In genomic region chr2:44321360-44321759, GRCh38 we compare ENCODE assay signal across 36 cellular contexts. TPM values are rescaled to one million over a fixed set of nuclear protein-coding genes. Genes with fewer than 3 reads are reported as not detected.
"Had no signal": no experiment of that assay in that cellular context is flagged by ENCODE, and none has a peak within 500 bp of the region (broad histone marks: within the 10 kb centered on the region; RNA-seq: fewer than 3 reads in every experiment).

No MANE protein-coding gene starts in this region.

- H3K27ac ChIP-seq: adrenal gland, body of pancreas, brain microvascular endothelial cell, breast epithelium, VCaP had no signal

- H3K4me3 ChIP-seq: adrenal gland, body of pancreas, breast epithelium had no signal

- H3K27me3 ChIP-seq: adrenal gland, body of pancreas, brain microvascular endothelial cell, breast epithelium had no signal

- DNase-seq: activated B cell treated with CpG ODN at 0.5 μM for 24 hours; activated CD4-positive, alpha-beta memory T cell treated with anti-CD3 and anti-CD28 coated beads for 36 hours; activated CD4-positive, alpha-beta T cell treated with anti-CD3 and anti-CD28 coated beads for 4 hours; activated CD4-positive, alpha-beta T cell treated with anti-CD3 and anti-CD28 coated beads, Interleukin-2, amount 10 ng/mL, durations not matched to agents 24 days and 14 days; activated CD4-positive, alpha-beta T cell treated with anti-CD3 and anti-CD28 coated beads, Interleukin-2, amount 50 U/mL, for 1 hour; activated CD4-positive, alpha-beta T cell treated with anti-CD3 and anti-CD28 coated beads, Interleukin-2, amount 50 U/mL, for 4 hours; activated CD4-positive, CD25-positive, alpha-beta regulatory T cell treated with anti-CD3 and anti-CD28 coated beads, Interleukin-2, amount 50 U/mL, for 72 hours; activated CD8-positive, alpha-beta memory T cell treated with anti-CD3 and anti-CD28 coated beads, Interleukin-2, amount 50 U/mL, for 4 hours; activated CD8-positive, alpha-beta T cell treated with anti-CD3 and anti-CD28 coated beads for 36 hours; activated effector memory CD4-positive, alpha-beta T cell treated with anti-CD3 and anti-CD28 coated beads, Interleukin-2, amount 50 U/mL, for 16 hours; activated gamma-delta T cell treated with Interleukin-2 at 50 U/mL for 16 hours; activated naive CD4-positive, alpha-beta T cell; activated naive CD4-positive, alpha-beta T cell treated with anti-CD3 and anti-CD28 coated beads for 36 hours; activated naive CD4-positive, alpha-beta T cell treated with anti-CD3 and anti-CD28 coated beads, Interleukin-2, amount 50 U/mL, for 16 hours; activated naive CD8-positive, alpha-beta T cell treated with anti-CD3 and anti-CD28 coated beads for 36 hours; activated T-cell treated with anti-CD3 and anti-CD28 coated beads for 4 hours; activated T-cell treated with anti-CD3 and anti-CD28 coated beads, Interleukin-2, amount 50 U/mL, for 1 hour; activated T-cell treated with anti-CD3 and anti-CD28 coated beads, Interleukin-2, amount 50 U/mL, for 4 hours; activated T-cell treated with anti-CD3 and anti-CD28 coated beads, Interleukin-2, amount 50 U/mL, for 72 hours; adrenal gland; amniotic stem cell; aorta; body of pancreas; brain microvascular endothelial cell; central memory CD4-positive, alpha-beta T cell; T-helper 1 cell; T-helper 2 cell; T-helper 9 cell had no signal

- ATAC-seq: activated CD8-positive, alpha-beta T cell treated with anti-CD3 and anti-CD28 coated beads for 36 hours; activated naive CD4-positive, alpha-beta T cell treated with anti-CD3 and anti-CD28 coated beads, Interleukin-2, amount 50 U/mL, for 72 hours; activated T-cell treated with anti-CD3 and anti-CD28 coated beads, Interleukin-2, amount 50 U/mL, for 4 hours; activated T-cell treated with anti-CD3 and anti-CD28 coated beads, Interleukin-2, amount 50 U/mL, for 72 hours; activated T-helper 17 cell treated with anti-CD3 and anti-CD28 coated beads, Interleukin-2, amount 50 U/mL, for 72 hours; body of pancreas had no signal

- FAIRE-seq: astrocyte, TTC549 had no signal

- H3K9me3 ChIP-seq: adrenal gland, body of pancreas, breast epithelium had no signal

- H3K4me1 ChIP-seq: breast epithelium had no signal

RNA-seq across cellular contexts. Expression of gene SLC3A1, which starts 46.1 kb away (rescaled TPM):
- total RNA-seq: activated CD4-positive, alpha-beta T cell treated with anti-CD3 and anti-CD28 coated beads, Interleukin-2, amount 10 ng/mL, durations not matched to agents 24 days and 14 days; activated CD8-positive, alpha-beta memory T cell treated with anti-CD3 and anti-CD28 coated beads for 36 hours; activated naive CD4-positive, alpha-beta T cell treated with anti-CD3 and anti-CD28 coated beads for 36 hours; activated naive CD8-positive, alpha-beta T cell treated with anti-CD3 and anti-CD28 coated beads for 36 hours; activated T-cell treated with anti-CD3 and anti-CD28 coated beads, Interleukin-2, amount 50 U/mL, for 4 hours; activated T-helper 1 cell treated with anti-CD3 and anti-CD28 coated beads, Interleukin-12 subunit alpha, Interleukin-12 subunit beta, Interleukin-2, Interleukin-4 antibody, amounts not matched to agents 30 ng/mL and 10 ng/mL and 1 ng/mL, durations not matched to agents 14 hours and 24 hours and 36 hours; activated T-helper 17 cell treated with anti-CD3 and anti-CD28 coated beads, Interleukin-2, amount 50 U/mL, for 72 hours had no signal
